8 cellular contexts compared by ENCODE assay signal in genomic region chr15:59438891-59439290, GRCh38. TPM values are rescaled to one million over a fixed set of nuclear protein-coding genes. Genes with fewer than 3 reads are reported as not detected.
DNase-seq lines count a peak whose midpoint lies in the region; ATAC-seq and TF ChIP-seq lines count a peak whose summit lies in the region.

No MANE protein-coding gene starts in this region.

- ATAC-seq in activated CD4-positive, CD25-positive, alpha-beta regulatory T cell treated with anti-CD3 and anti-CD28 coated beads, Interleukin-2, amount 50 U/mL, for 24 hours: no peak
- no peak for ATAC-seq in left lung

- peak; percentile 12 for DNase-seq in NCI-H1105 treated with DMSO at 0.1 percent for 48 hours (lab: John Stamatoyannopoulos, UW)
- no peak for DNase-seq in NCI-H1105 (lab: John Stamatoyannopoulos, UW)
- DNase-seq in Peyer's patch: peak in 2 of 3 donors; percentile 75 to 77
- peak; percentile 56 for DNase-seq in fibroblast of mammary gland (ENCODE audit: low read depth)
- DNase-seq in retinal pigment epithelial cell (ENCODE audit: low read depth): no peak
- no peak for DNase-seq in left lung
- DNase-seq in DMS153 treated with DMSO at 0.1 percent for 48 hours (lab: John Stamatoyannopoulos, UW; ENCODE audit: unreplicated experiment): no peak

- H3K36me3 ChIP-seq in Peyer's patch: no peaks in the 10 kb centered on the region
- H3K36me3 ChIP-seq in left lung: no peaks in the 10 kb centered on the region

- intact Hi-C loops in left lung (cut with DNase I): no loop called here

- H3K9me3 ChIP-seq in Peyer's patch: no peaks in the 10 kb centered on the region
- H3K9me3 ChIP-seq in left lung: no peaks in the 10 kb centered on the region

- peaks cover 0 to 15% (median 6%) of the 10 kb centered on the region in 4 donors for H3K4me1 ChIP-seq in Peyer's patch
- H3K4me1 ChIP-seq in left lung: peaks cover 7 to 17% of the 10 kb centered on the region in 2 donors

- H3K27me3 ChIP-seq in Peyer's patch: no peaks in the 10 kb centered on the region
- peaks cover 9 to 53% of the 10 kb centered on the region in 2 donors for H3K27me3 ChIP-seq in left lung

- TF ChIP-seq POLR2A in Peyer's patch (IDR thresholded peaks at IDR 0.05): no peak

- H3K4me3 ChIP-seq in Peyer's patch: peak overlapping the region in 2 of 4 donors; percentile 53 to 69
- H3K4me3 ChIP-seq in fibroblast of mammary gland (ENCODE audit: control insufficient read depth, low read depth, low read length): peak overlapping the region; percentile 47
- H3K4me3 ChIP-seq in retinal pigment epithelial cell (ENCODE audit: low read length): peak overlapping the region; percentile 54
- H3K4me3 ChIP-seq in left lung: no peak overlapping the region

- H3K27ac ChIP-seq in Peyer's patch: no peak overlapping the region
- no peak overlapping the region for H3K27ac ChIP-seq in left lung

- TF ChIP-seq CTCF in Peyer's patch (IDR thresholded peaks at IDR 0.05): no peak
- TF ChIP-seq CTCF in fibroblast of mammary gland (conservative IDR thresholded peaks at IDR 0.05; ENCODE audit: control insufficient read depth, insufficient read depth, low read depth, low read length): no peak
- no peak for TF ChIP-seq CTCF in retinal pigment epithelial cell (conservative IDR thresholded peaks at IDR 0.05; ENCODE audit: low read depth, low read length)
- no peak for TF ChIP-seq CTCF in left lung (IDR thresholded peaks at IDR 0.05)

RNA-seq across cellular contexts. Expression of gene FAM81A, which starts 0.9 kb away (rescaled TPM):
- total RNA-seq in Peyer's patch: 1 to 10 TPM in 1 of 4 donors, under 1 TPM in 2, not detected in 1; 0.53 to 2.0 (median 0.83) TPM
- 1 to 10 TPM; 1.9 to 2.2 TPM for total RNA-seq in left lung

Comparison
In these comparisons a context has a peak if more than half of its experiments do, and no peak if none do; other contexts are left out.
1. DNase-seq: peak in NCI-H1105 treated with DMSO at 0.1 percent for 48 hours (single experiment), Peyer's patch (2 of 3) and fibroblast of mammary gland (single experiment); none in NCI-H1105 (single experiment), retinal pigment epithelial cell (single experiment), left lung (0 of 2) and DMS153 treated with DMSO at 0.1 percent for 48 hours (single experiment).
2. H3K4me3 ChIP-seq: peak in fibroblast of mammary gland (single experiment) and retinal pigment epithelial cell (single experiment); none in left lung (0 of 2).